ENCODE assay signal across 20 cellular contexts in genomic region chr16:21659124-21659523, GRCh38. TPM values are rescaled to one million over a fixed set of nuclear protein-coding genes. Genes with fewer than 3 reads are reported as not detected.
A peak's percentile ranks its signal among the peaks of the same experiment; 100 is the strongest.
DNase-seq lines count a peak whose midpoint lies in the region; ATAC-seq, FAIRE-seq and TF ChIP-seq lines count a peak whose summit lies in the region.
"Had no signal": no experiment of that assay in that cellular context is flagged by ENCODE, and none has a peak within 500 bp of the region (broad histone marks: within the 10 kb centered on the region; RNA-seq: fewer than 3 reads in every experiment).

No MANE protein-coding gene starts in this region.

- H3K27me3 Mint-ChIP-seq in activated B cell treated with CpG ODN at 0.5 μM for 24 hours: no peaks in the 10 kb centered on the region
- H3K27me3 Mint-ChIP-seq in naive thymus-derived CD4-positive, alpha-beta T cell: peaks cover 0 to 14% (median 0%) of the 10 kb centered on the region in 5 donors
- peaks cover 5% of the 10 kb centered on the region for H3K27me3 Mint-ChIP-seq in activated CD4-positive, alpha-beta memory T cell treated with anti-CD3 and anti-CD28 coated beads, Interleukin-2, amount 10 ng/mL, durations not matched to agents 7 days and 5 days
- H3K27me3 Mint-ChIP-seq in CD4-positive, alpha-beta T cell: no peaks in the 10 kb centered on the region

- TF ChIP-seq RAD21 in HepG2 (CRISPR knock-in tag; IDR thresholded peaks at IDR 0.05): no peak

- H3K4me1 ChIP-seq in right lobe of liver: peaks cover 0 to 7% (median 0%) of the 10 kb centered on the region in 4 donors
- H3K4me1 ChIP-seq in HepG2 (ENCODE audit: insufficient read depth, low read length): no peaks in the 10 kb centered on the region
- peaks cover 16 to 24% of the 10 kb centered on the region in 2 donors for H3K4me1 ChIP-seq in naive thymus-derived CD4-positive, alpha-beta T cell (ENCODE audit: control insufficient read depth in 2 of 2, insufficient read depth in 2 of 2, low read length in 2 of 2)
- H3K4me1 ChIP-seq: BE2C, SJSA1 had no signal

- H3K9me3 ChIP-seq in right lobe of liver (no peaks in the 10 kb centered on the region), HepG2 (ENCODE audit: low read length) (no peaks in the 10 kb centered on the region)
- H3K9me3 ChIP-seq in naive thymus-derived CD4-positive, alpha-beta T cell (ENCODE audit: control insufficient read depth in 2 of 3, low read length in 3 of 3): no peaks in the 10 kb centered on the region
- H3K9me3 ChIP-seq in CD4-positive, alpha-beta T cell (ENCODE audit: control insufficient read depth, low read length): no peaks in the 10 kb centered on the region
- H3K9me3 ChIP-seq: BE2C, SJSA1 had no signal

- no peaks in the 10 kb centered on the region for H4K20me1 ChIP-seq in HepG2 (ENCODE audit: insufficient read depth, low read length)

- H3K4me1 Mint-ChIP-seq in activated B cell treated with CpG ODN at 0.5 μM for 24 hours: peaks cover 78% of the 10 kb centered on the region
- peaks cover 20 to 50% (median 40%) of the 10 kb centered on the region in 7 donors for H3K4me1 Mint-ChIP-seq in naive thymus-derived CD4-positive, alpha-beta T cell
- H3K4me1 Mint-ChIP-seq in activated CD4-positive, alpha-beta memory T cell treated with anti-CD3 and anti-CD28 coated beads, Interleukin-2, amount 10 ng/mL, durations not matched to agents 7 days and 5 days: peaks cover 46% of the 10 kb centered on the region
- peaks cover 56% of the 10 kb centered on the region for H3K4me1 Mint-ChIP-seq in CD4-positive, alpha-beta T cell (ENCODE audit: low read depth)

- BruUV-seq in HepG2 (replicated peaks; lab: Mats Ljungman, UMichigan): no TSS peak

- in situ Hi-C loops in HepG2 (cut with HindIII; ENCODE audit: extremely low pct_ligation_motif_present, low pct_unique_long_range_greater_than_20kb): loop anchor here (5.0 kb wide), 1 partner anchor 48 kb away; no protein-coding TSS in a partner anchor

- CTCF ChIA-PET in HepG2 (lab: Yijun Ruan, JAX; ENCODE audit: low intra/inter-chr PET ratio, low total read pairs) (interaction anchor here (3.6 kb wide), 1 partner anchor 49 kb away, joined by 54 read pairs; no protein-coding TSS in a partner anchor), activated B cell treated with CpG ODN at 0.5 μM for 24 hours (lab: Charles Lee) (interaction anchor here (1.1 kb wide), 1 partner anchor 49 kb away, joined by 3 read pairs; no protein-coding TSS in a partner anchor)
- CTCF ChIA-PET in naive thymus-derived CD4-positive, alpha-beta T cell (lab: Charles Lee): interaction anchor here (1.0 to 3.0 kb wide), 3 partner anchors 14 to 75 kb away, joined by 4 to 61 read pairs (median 6); no protein-coding TSS in a partner anchor
- CTCF ChIA-PET in activated CD4-positive, alpha-beta memory T cell treated with anti-CD3 and anti-CD28 coated beads, Interleukin-2, amount 10 ng/mL, durations not matched to agents 7 days and 5 days (lab: Charles Lee): interaction anchor here (4.7 kb wide), 1 partner anchor 50 kb away, joined by 80 read pairs; no protein-coding TSS in a partner anchor
- CTCF ChIA-PET in CD4-positive, alpha-beta T cell (lab: Charles Lee): interaction anchor here (0.7 to 0.9 kb wide), 2 partner anchors 49 to 61 kb away, joined by 3 read pairs; no protein-coding TSS in a partner anchor

- TF ChIP-seq CTCF in right lobe of liver (IDR thresholded peaks at IDR 0.05): no peak
- TF ChIP-seq CTCF in HepG2 (CRISPR knock-in tag; IDR thresholded peaks at IDR 0.05): no peak
- TF ChIP-seq CTCF in activated B cell treated with CpG ODN at 0.5 μM for 24 hours (IDR thresholded peaks at IDR 0.05): no peak
- TF ChIP-seq CTCF in CD4-positive, alpha-beta T cell (IDR thresholded peaks at IDR 0.05): no peak

- no peaks in the 10 kb centered on the region for H3K79me2 ChIP-seq in HepG2 (ENCODE audit: insufficient read depth, low read length)

- 82% methylated on average over 2 of the region's 4 CpGs for WGBS in right lobe of liver (ENCODE audit: insufficient coverage, low coverage, low lambda C conversion rate, missing lambda C conversion rate)
- 98% methylated on average over 4 of the region's 4 CpGs for WGBS in HepG2 (ENCODE audit: low lambda C conversion rate)

- ATAC-seq in right lobe of liver: peak in 3 of 4 donors; percentile 36 to 59 (median 54)
- ATAC-seq in HepG2: no peak
- no peak for ATAC-seq in activated B cell treated with CpG ODN at 0.5 μM for 24 hours (ENCODE audit: low read depth)
- peak; percentile 26 for ATAC-seq in naive thymus-derived CD4-positive, alpha-beta T cell
- no peak for ATAC-seq in GM18861 (IDR thresholded peaks at IDR 0.05; ENCODE audit: unreplicated experiment)
- no peak for ATAC-seq in CD4-positive, alpha-beta T cell (ENCODE audit: poor library complexity)
- ATAC-seq: HCT116, Panc1 had no signal

- H3K36me3 ChIP-seq in right lobe of liver: peaks cover 0 to 9% (median 0%) of the 10 kb centered on the region in 4 donors
- H3K36me3 ChIP-seq in HepG2 (replicated peaks in 1 of 2; ENCODE audit: control insufficient read depth in 1 of 2, insufficient read depth in 2 of 2, low read length in 2 of 2): peaks cover 5 to 29% of the 10 kb centered on the region in 2 experiments; a peak in 4 of 5 replicates
- peaks cover 0 to 15% (median 0%) of the 10 kb centered on the region in 3 experiments for H3K36me3 ChIP-seq in naive thymus-derived CD4-positive, alpha-beta T cell (ENCODE audit: control insufficient read depth in 2 of 3, insufficient read depth in 3 of 3, low read length in 3 of 3)

- no peak for FAIRE-seq in HepG2 (lab: Jason Lieb, UNC)
- FAIRE-seq: D721Med, GM12891 had no signal

- H2AFZ ChIP-seq in HepG2 (ENCODE audit: low read length): no peak overlapping the region

- TF ChIP-seq EP300 in HepG2 (IDR thresholded peaks at IDR 0.05; ENCODE audit: low read depth in 2 of 2, low read length in 2 of 2): no peak
- no peak for TF ChIP-seq EP300 in HepG2 (CRISPR knock-in tag; IDR thresholded peaks at IDR 0.05; ENCODE audit: borderline replicate concordance)

- H3K27ac ChIP-seq in right lobe of liver (no peak overlapping the region), HepG2 (ENCODE audit: extremely low read length, insufficient read depth, low read length) (no peak overlapping the region)
- no peak overlapping the region for H3K27ac ChIP-seq in naive thymus-derived CD4-positive, alpha-beta T cell (ENCODE audit: low read depth, low read length)
- H3K27ac ChIP-seq in CD4-positive, alpha-beta T cell (ENCODE audit: low read depth, low read length): no peak overlapping the region
- H3K27ac ChIP-seq: SJSA1 had no signal

- DNase-seq in right lobe of liver (no peak), HepG2 (ENCODE audit: low spot score) (no peak), activated B cell treated with CpG ODN at 0.5 μM for 24 hours (no peak), NCI-H526 (lab: John Stamatoyannopoulos, UW) (no peak)
- no peak for DNase-seq in naive thymus-derived CD4-positive, alpha-beta T cell
- DNase-seq in activated CD4-positive, alpha-beta memory T cell treated with anti-CD3 and anti-CD28 coated beads, Interleukin-2, amount 10 ng/mL, durations not matched to agents 7 days and 5 days: no peak
- DNase-seq in CD4-positive, alpha-beta T cell: no peak
- DNase-seq: BE2C, GOT3, NCI-H1417, NCI-H187 treated with DMSO at 0.1 percent for 48 hours, NCI-H2227 treated with DMSO at 0.1 percent for 48 hours, NCI-H510A treated with DMSO at 0.1 percent for 48 hours had no signal

- H3K9ac ChIP-seq in HepG2 (ENCODE audit: insufficient read depth, low read depth, low read length): no peak overlapping the region

- intact Hi-C loops in right lobe of liver (cut with DNase I): no loop called here
- intact Hi-C loops in HepG2 (cut with micrococcal nuclease; ENCODE audit: unreplicated experiment): no loop called here
- intact Hi-C loops in activated B cell treated with CpG ODN at 0.5 μM for 24 hours (cut with micrococcal nuclease): loop anchor here (5.0 kb wide), 2 partner anchors 293 to 533 kb away; partner anchors contain the start of gene UQCRC2
- intact Hi-C loops in naive thymus-derived CD4-positive, alpha-beta T cell (cut with micrococcal nuclease): loop anchor here in 1 of 2 donors (5.0 kb wide), 1 partner anchor 48 kb away; no protein-coding TSS in a partner anchor
- intact Hi-C loops in CD4-positive, alpha-beta T cell (cut with DNase I, micrococcal nuclease): loop anchor here (5.0 kb wide), 2 partner anchors 143 to 288 kb away; no protein-coding TSS in a partner anchor

- H3K27me3 ChIP-seq in right lobe of liver (no peaks in the 10 kb centered on the region), HepG2 (ENCODE audit: control insufficient read depth in 1 of 2, insufficient read depth in 2 of 2, low read length in 2 of 2) (no peaks in the 10 kb centered on the region)
- no peaks in the 10 kb centered on the region for H3K27me3 ChIP-seq in naive thymus-derived CD4-positive, alpha-beta T cell (ENCODE audit: control insufficient read depth in 2 of 2, insufficient read depth in 2 of 2, low read length in 2 of 2)
- no peaks in the 10 kb centered on the region for H3K27me3 ChIP-seq in CD4-positive, alpha-beta T cell (ENCODE audit: control insufficient read depth, insufficient read depth, low read length)

- H3K27ac Mint-ChIP-seq in activated B cell treated with CpG ODN at 0.5 μM for 24 hours: peak overlapping the region; percentile 35
- peak overlapping the region in 1 of 9 donors; percentile 4 for H3K27ac Mint-ChIP-seq in naive thymus-derived CD4-positive, alpha-beta T cell
- H3K27ac Mint-ChIP-seq in activated CD4-positive, alpha-beta memory T cell treated with anti-CD3 and anti-CD28 coated beads, Interleukin-2, amount 10 ng/mL, durations not matched to agents 7 days and 5 days: no peak overlapping the region
- no peak overlapping the region for H3K27ac Mint-ChIP-seq in CD4-positive, alpha-beta T cell

- H3K4me3 ChIP-seq in right lobe of liver: no peak overlapping the region
- no peak overlapping the region for H3K4me3 ChIP-seq in HepG2 (replicated peaks in 1 of 3; ENCODE audit: insufficient read depth in 1 of 3, low read depth in 2 of 3, low read length in 3 of 3)
- no peak overlapping the region for H3K4me3 ChIP-seq in naive thymus-derived CD4-positive, alpha-beta T cell (ENCODE audit: low read length)
- H3K4me3 ChIP-seq: SJSA1 had no signal

- no peak overlapping the region for H3K4me2 ChIP-seq in HepG2 (ENCODE audit: low read depth, low read length)

- peaks cover 12% of the 10 kb centered on the region for H3K36me3 Mint-ChIP-seq in activated B cell treated with CpG ODN at 0.5 μM for 24 hours (ENCODE audit: low read depth)
- peaks cover 0 to 9% (median 3%) of the 10 kb centered on the region in 5 donors for H3K36me3 Mint-ChIP-seq in naive thymus-derived CD4-positive, alpha-beta T cell
- peaks cover 16% of the 10 kb centered on the region for H3K36me3 Mint-ChIP-seq in activated CD4-positive, alpha-beta memory T cell treated with anti-CD3 and anti-CD28 coated beads, Interleukin-2, amount 10 ng/mL, durations not matched to agents 7 days and 5 days (ENCODE audit: low read depth)
- H3K36me3 Mint-ChIP-seq in CD4-positive, alpha-beta T cell (ENCODE audit: low read depth): peaks cover 32% of the 10 kb centered on the region

- POLR2A ChIA-PET in HepG2 (lab: Yijun Ruan, JAX): no interaction called here
- POLR2A ChIA-PET in activated B cell treated with CpG ODN at 0.5 μM for 24 hours (lab: Charles Lee): interaction anchor here (0.7 to 1.3 kb wide), 2 partner anchors 14 to 15 kb away, joined by 6 to 10 read pairs; no protein-coding TSS in a partner anchor
- POLR2A ChIA-PET in naive thymus-derived CD4-positive, alpha-beta T cell (lab: Charles Lee): interaction anchor here (0.9 kb wide), 1 partner anchor 49 kb away, joined by 3 read pairs; no protein-coding TSS in a partner anchor
- POLR2A ChIA-PET in activated CD4-positive, alpha-beta memory T cell treated with anti-CD3 and anti-CD28 coated beads, Interleukin-2, amount 10 ng/mL, durations not matched to agents 7 days and 5 days (lab: Charles Lee): interaction anchor here (1.2 kb wide), 1 partner anchor 14 kb away, joined by 3 read pairs; no protein-coding TSS in a partner anchor
- POLR2A ChIA-PET in CD4-positive, alpha-beta T cell (lab: Charles Lee): no interaction called here

- no peak overlapping the region for H3K4me3 Mint-ChIP-seq in activated B cell treated with CpG ODN at 0.5 μM for 24 hours
- no peak overlapping the region for H3K4me3 Mint-ChIP-seq in naive thymus-derived CD4-positive, alpha-beta T cell
- no peak overlapping the region for H3K4me3 Mint-ChIP-seq in activated CD4-positive, alpha-beta memory T cell treated with anti-CD3 and anti-CD28 coated beads, Interleukin-2, amount 10 ng/mL, durations not matched to agents 7 days and 5 days
- H3K4me3 Mint-ChIP-seq in CD4-positive, alpha-beta T cell: no peak overlapping the region

- H3K9me3 Mint-ChIP-seq in activated B cell treated with CpG ODN at 0.5 μM for 24 hours: no peaks in the 10 kb centered on the region
- no peaks in the 10 kb centered on the region for H3K9me3 Mint-ChIP-seq in naive thymus-derived CD4-positive, alpha-beta T cell
- H3K9me3 Mint-ChIP-seq in activated CD4-positive, alpha-beta memory T cell treated with anti-CD3 and anti-CD28 coated beads, Interleukin-2, amount 10 ng/mL, durations not matched to agents 7 days and 5 days: no peaks in the 10 kb centered on the region
- H3K9me3 Mint-ChIP-seq in CD4-positive, alpha-beta T cell: no peaks in the 10 kb centered on the region

- TF ChIP-seq POLR2A in right lobe of liver (IDR thresholded peaks at IDR 0.05) (no peak), HepG2 (IDR thresholded peaks at IDR 0.05; ENCODE audit: insufficient read depth in 1 of 2, low read depth in 2 of 2, low read length in 2 of 2) (no peak)

RNA-seq across cellular contexts. Expression of gene OTOA, which starts 4.6 kb away (rescaled TPM):
- under 1 TPM in 4 of 6 experiments, not detected in 2; 0.12 to 0.25 (median 0.17) TPM for total RNA-seq in right lobe of liver
- 0.11 and 0.15 TPM in 2 replicates for total RNA-seq in HepG2 (2016; rRNA removed; fragmentation: Illumina TruSeq; extraction: Trizol)
- 0.09 and 0.10 TPM in 2 replicates for total RNA-seq in HepG2 (2016; cell fraction: cytosol; rRNA removed; fragmentation: Illumina TruSeq; extraction: Trizol; ENCODE audit: low read depth)
- total RNA-seq in HepG2 (2016; cell fraction: insoluble cytoplasmic fraction; rRNA removed; fragmentation: Illumina TruSeq; extraction: Trizol): 0.06 and 0.11 TPM in 2 replicates
- 0.10 TPM in 1 of 2 replicates, not detected in the other for total RNA-seq in HepG2 (2016; cell fraction: membrane; rRNA removed; fragmentation: Illumina TruSeq; extraction: Trizol)
- 0.40 and 0.50 TPM in 2 replicates for total RNA-seq in HepG2 (2016; cell fraction: nucleus; rRNA removed; fragmentation: Illumina TruSeq; extraction: Trizol)
- polyA plus RNA-seq in HepG2 (2011; rRNA removed): 0.01 and 0.05 TPM in 2 replicates
- 0.04 and 0.09 TPM in 2 replicates for polyA plus RNA-seq in HepG2 (2011; cell fraction: cytosol; rRNA removed)
- polyA plus RNA-seq in HepG2 (2011; cell fraction: nucleus; rRNA removed): 0.06 and 0.10 TPM in 2 replicates
- polyA plus RNA-seq in HepG2 (2012): 0.04 TPM in 1 of 2 replicates, not detected in the other
- 0.05 TPM in 1 of 2 replicates, not detected in the other for polyA plus RNA-seq in HepG2 (2016; cell fraction: cytosol; fragmentation: Illumina TruSeq; extraction: Trizol; ENCODE audit: low read depth)
- polyA plus RNA-seq in HepG2 (2016; cell fraction: insoluble cytoplasmic fraction; fragmentation: Illumina TruSeq; extraction: Trizol; ENCODE audit: low read depth): 0.08 TPM in 1 of 2 replicates, not detected in the other
- 0.06 TPM in 1 of 2 replicates, not detected in the other for polyA plus RNA-seq in HepG2 (2016; cell fraction: membrane; fragmentation: Illumina TruSeq; extraction: Trizol; ENCODE audit: low read depth)
- 0.20 and 0.56 TPM in 2 replicates for polyA plus RNA-seq in HepG2 (2016; cell fraction: nucleus; fragmentation: Illumina TruSeq; extraction: Trizol; ENCODE audit: insufficient read depth, low read depth)
- 0.05 TPM in 1 of 2 replicates, not detected in the other for polyA minus RNA-seq in HepG2 (2011; rRNA and poly(A)+ RNA removed; ENCODE audit: low replicate concordance)
- not detected in 2 replicates for polyA minus RNA-seq in HepG2 (2011; cell fraction: cytosol; rRNA and poly(A)+ RNA removed)
- 0.25 and 0.26 TPM in 2 replicates for polyA minus RNA-seq in HepG2 (2011; cell fraction: nucleus; rRNA and poly(A)+ RNA removed)
- 0.42 and 0.60 TPM in 2 replicates for total RNA-seq in activated B cell treated with CpG ODN at 0.5 μM for 24 hours
- total RNA-seq in naive thymus-derived CD4-positive, alpha-beta T cell: under 1 TPM in 4 of 5 experiments, not detected in 1; 0.07 to 0.17 (median 0.13) TPM
- polyA plus RNA-seq in naive thymus-derived CD4-positive, alpha-beta T cell: under 1 TPM in 1 of 2 donors, not detected in 1; 0.04 TPM
- total RNA-seq in activated CD4-positive, alpha-beta memory T cell treated with anti-CD3 and anti-CD28 coated beads, Interleukin-2, amount 10 ng/mL, durations not matched to agents 7 days and 5 days: under 1 TPM; 0.15 to 0.18 TPM
- total RNA-seq in CD4-positive, alpha-beta T cell: under 1 TPM in 1 of 2 experiments, not detected in 1; 0.19 TPM
- total RNA-seq: SJSA1 had no signal

RNA-seq across cellular contexts. Expression of gene IGSF6, which starts 6.7 kb away (rescaled TPM):
- total RNA-seq in right lobe of liver (10 to 100 TPM in 1 of 6 experiments, 1 to 10 TPM in 5; 1.9 to 20.5 (median 3.4) TPM), HepG2 (2016; rRNA removed; fragmentation: Illumina TruSeq; extraction: Trizol) (not detected in 2 replicates), activated B cell treated with CpG ODN at 0.5 μM for 24 hours (0.29 and 0.46 TPM in 2 replicates)
- total RNA-seq in HepG2 (2016; cell fraction: cytosol; rRNA removed; fragmentation: Illumina TruSeq; extraction: Trizol; ENCODE audit: low read depth): not detected in 2 replicates
- not detected in 2 replicates for total RNA-seq in HepG2 (2016; cell fraction: insoluble cytoplasmic fraction; rRNA removed; fragmentation: Illumina TruSeq; extraction: Trizol)
- not detected in 2 replicates for total RNA-seq in HepG2 (2016; cell fraction: membrane; rRNA removed; fragmentation: Illumina TruSeq; extraction: Trizol)
- total RNA-seq in HepG2 (2016; cell fraction: nucleus; rRNA removed; fragmentation: Illumina TruSeq; extraction: Trizol): not detected in 2 replicates
- polyA plus RNA-seq in HepG2 (2011; rRNA removed): not detected in 2 replicates
- polyA plus RNA-seq in HepG2 (2011; cell fraction: cytosol; rRNA removed): not detected in 2 replicates
- not detected in 2 replicates for polyA plus RNA-seq in HepG2 (2011; cell fraction: nucleus; rRNA removed)
- polyA plus RNA-seq in HepG2 (2012): 0.19 and 0.24 TPM in 2 replicates
- polyA plus RNA-seq in HepG2 (2016; cell fraction: cytosol; fragmentation: Illumina TruSeq; extraction: Trizol; ENCODE audit: low read depth): not detected in 2 replicates
- polyA plus RNA-seq in HepG2 (2016; cell fraction: insoluble cytoplasmic fraction; fragmentation: Illumina TruSeq; extraction: Trizol; ENCODE audit: low read depth): not detected in 2 replicates
- polyA plus RNA-seq in HepG2 (2016; cell fraction: membrane; fragmentation: Illumina TruSeq; extraction: Trizol; ENCODE audit: low read depth): not detected in 2 replicates
- not detected in 2 replicates for polyA plus RNA-seq in HepG2 (2016; cell fraction: nucleus; fragmentation: Illumina TruSeq; extraction: Trizol; ENCODE audit: insufficient read depth, low read depth)
- not detected in 2 replicates for polyA minus RNA-seq in HepG2 (2011; rRNA and poly(A)+ RNA removed; ENCODE audit: low replicate concordance)
- not detected in 2 replicates for polyA minus RNA-seq in HepG2 (2011; cell fraction: cytosol; rRNA and poly(A)+ RNA removed)
- not detected in 2 replicates for polyA minus RNA-seq in HepG2 (2011; cell fraction: nucleus; rRNA and poly(A)+ RNA removed)
- total RNA-seq in naive thymus-derived CD4-positive, alpha-beta T cell: 10 to 100 TPM in 1 of 5 experiments, 1 to 10 TPM in 3, under 1 TPM in 1; 0.94 to 25.7 (median 2.7) TPM
- under 1 TPM; 0.33 to 0.41 TPM for polyA plus RNA-seq in naive thymus-derived CD4-positive, alpha-beta T cell
- total RNA-seq in activated CD4-positive, alpha-beta memory T cell treated with anti-CD3 and anti-CD28 coated beads, Interleukin-2, amount 10 ng/mL, durations not matched to agents 7 days and 5 days: under 1 TPM; 0.15 TPM
- under 1 TPM; 0.31 to 0.77 TPM for total RNA-seq in CD4-positive, alpha-beta T cell
- total RNA-seq: A172, SJSA1 had no signal

RNA-seq across cellular contexts. Expression of gene METTL9, which starts 59.7 kb away (rescaled TPM):
- 10 to 100 TPM in 5 of 6 experiments, 1 to 10 TPM in 1; 9.6 to 29.3 (median 15.5) TPM for total RNA-seq in right lobe of liver
- total RNA-seq in HepG2 (2016; rRNA removed; fragmentation: Illumina TruSeq; extraction: Trizol): 175 and 204 TPM in 2 replicates
- 260 and 296 TPM in 2 replicates for total RNA-seq in HepG2 (2016; cell fraction: cytosol; rRNA removed; fragmentation: Illumina TruSeq; extraction: Trizol; ENCODE audit: low read depth)
- total RNA-seq in HepG2 (2016; cell fraction: insoluble cytoplasmic fraction; rRNA removed; fragmentation: Illumina TruSeq; extraction: Trizol): 189 and 192 TPM in 2 replicates
- 531 and 570 TPM in 2 replicates for total RNA-seq in HepG2 (2016; cell fraction: membrane; rRNA removed; fragmentation: Illumina TruSeq; extraction: Trizol)
- total RNA-seq in HepG2 (2016; cell fraction: nucleus; rRNA removed; fragmentation: Illumina TruSeq; extraction: Trizol): 102 and 120 TPM in 2 replicates
- polyA plus RNA-seq in HepG2 (2011; rRNA removed): 96.9 and 123 TPM in 2 replicates
- 57.9 and 89.7 TPM in 2 replicates for polyA plus RNA-seq in HepG2 (2011; cell fraction: cytosol; rRNA removed)
- 22.0 and 27.5 TPM in 2 replicates for polyA plus RNA-seq in HepG2 (2011; cell fraction: nucleus; rRNA removed)
- polyA plus RNA-seq in HepG2 (2012): 128 and 134 TPM in 2 replicates
- 385 and 459 TPM in 2 replicates for polyA plus RNA-seq in HepG2 (2016; cell fraction: cytosol; fragmentation: Illumina TruSeq; extraction: Trizol; ENCODE audit: low read depth)
- 218 and 221 TPM in 2 replicates for polyA plus RNA-seq in HepG2 (2016; cell fraction: insoluble cytoplasmic fraction; fragmentation: Illumina TruSeq; extraction: Trizol; ENCODE audit: low read depth)
- polyA plus RNA-seq in HepG2 (2016; cell fraction: membrane; fragmentation: Illumina TruSeq; extraction: Trizol; ENCODE audit: low read depth): 534 and 554 TPM in 2 replicates
- 143 and 144 TPM in 2 replicates for polyA plus RNA-seq in HepG2 (2016; cell fraction: nucleus; fragmentation: Illumina TruSeq; extraction: Trizol; ENCODE audit: insufficient read depth, low read depth)
- polyA minus RNA-seq in HepG2 (2011; rRNA and poly(A)+ RNA removed; ENCODE audit: low replicate concordance): 23.0 and 41.2 TPM in 2 replicates
- polyA minus RNA-seq in HepG2 (2011; cell fraction: cytosol; rRNA and poly(A)+ RNA removed): 66.7 and 68.9 TPM in 2 replicates
- polyA minus RNA-seq in HepG2 (2011; cell fraction: nucleus; rRNA and poly(A)+ RNA removed): 50.9 and 56.4 TPM in 2 replicates
- total RNA-seq in activated B cell treated with CpG ODN at 0.5 μM for 24 hours: 53.3 and 59.2 TPM in 2 replicates
- total RNA-seq in naive thymus-derived CD4-positive, alpha-beta T cell: 100 to 1,000 TPM in 1 of 5 experiments, 10 to 100 TPM in 4; 68.4 to 128 (median 80.1) TPM
- polyA plus RNA-seq in naive thymus-derived CD4-positive, alpha-beta T cell: 100 to 1,000 TPM; 116 to 118 TPM
- 10 to 100 TPM; 84.2 to 86.1 TPM for total RNA-seq in activated CD4-positive, alpha-beta memory T cell treated with anti-CD3 and anti-CD28 coated beads, Interleukin-2, amount 10 ng/mL, durations not matched to agents 7 days and 5 days
- 10 to 100 TPM; 78.4 to 86.7 TPM for total RNA-seq in CD4-positive, alpha-beta T cell

Comparison
In these comparisons a context has a peak if more than half of its experiments do, and no peak if none do; other contexts are left out.
1. ATAC-seq: peak in right lobe of liver (3 of 4) and naive thymus-derived CD4-positive, alpha-beta T cell (single experiment); none in HepG2 (single experiment), activated B cell treated with CpG ODN at 0.5 μM for 24 hours (single experiment), GM18861 (single experiment) and CD4-positive, alpha-beta T cell (single experiment).
2. intact Hi-C loops: an anchor here in activated B cell treated with CpG ODN at 0.5 μM for 24 hours (5.0 kb wide) and CD4-positive, alpha-beta T cell (5.0 kb wide); none called in right lobe of liver and HepG2.
3. POLR2A ChIA-PET loops: an anchor here in activated B cell treated with CpG ODN at 0.5 μM for 24 hours (0.7 to 1.3 kb wide), naive thymus-derived CD4-positive, alpha-beta T cell (0.9 kb wide) and activated CD4-positive, alpha-beta memory T cell treated with anti-CD3 and anti-CD28 coated beads, Interleukin-2, amount 10 ng/mL, durations not matched to agents 7 days and 5 days (1.2 kb wide); none called in HepG2 and CD4-positive, alpha-beta T cell.